In the genomic region with DNA sequence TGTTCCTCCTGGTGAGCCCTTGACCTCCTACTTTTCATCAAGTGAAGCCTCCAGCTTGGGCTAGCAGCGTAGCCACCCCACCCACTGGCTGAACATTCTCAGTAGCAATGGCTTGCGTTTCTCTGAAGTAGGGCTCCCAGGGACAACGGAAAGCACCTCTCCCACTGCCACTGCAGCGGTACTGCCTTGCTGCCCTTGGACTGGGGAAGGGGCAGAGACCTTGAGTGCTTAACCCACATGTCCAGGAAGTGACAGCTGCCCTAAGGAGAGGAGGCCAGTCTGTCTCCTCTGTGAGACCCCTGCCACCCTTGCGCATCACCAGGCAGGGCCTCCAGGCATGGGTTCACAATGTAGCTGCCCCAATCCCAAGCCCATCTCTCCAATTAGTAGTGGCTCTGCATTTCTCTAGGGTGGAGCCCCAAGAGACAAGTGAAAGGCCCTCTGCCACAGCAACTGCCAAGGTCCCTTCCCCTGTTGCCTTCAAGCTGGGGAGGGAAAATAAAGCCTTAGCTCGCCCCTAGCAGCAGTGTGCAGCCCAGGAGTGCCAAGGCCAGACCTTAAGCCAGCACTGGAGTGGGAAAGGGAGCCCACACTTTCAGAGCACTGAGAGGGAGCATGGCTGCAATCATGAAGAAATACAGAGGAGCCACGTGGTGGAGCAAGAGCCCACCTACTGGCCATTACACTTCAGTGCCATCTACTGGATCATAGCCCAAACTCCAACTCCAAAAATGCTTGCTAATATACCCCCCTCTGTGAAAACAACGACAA, we compare ENCODE assay signal across 8 cellular contexts.
DNase-seq lines count a peak whose midpoint lies in the region; ATAC-seq lines count a peak whose summit lies in the region.

No MANE protein-coding gene starts in this region.

- H3K27ac Mint-ChIP-seq in activated CD4-positive, alpha-beta T cell treated with anti-CD3 and anti-CD28 coated beads, Interleukin-2, amount 10 ng/mL, durations not matched to agents 7 days and 5 days: no peak overlapping the region

- H3K27ac ChIP-seq in caudate nucleus (ENCODE audit: low read depth, low read length): no peak overlapping the region

- peak; percentile 67 for ATAC-seq in GM18873 (IDR thresholded peaks at IDR 0.05; ENCODE audit: low FRiP score, unreplicated experiment)

- H3K4me3 Mint-ChIP-seq in activated CD4-positive, alpha-beta T cell treated with anti-CD3 and anti-CD28 coated beads, Interleukin-2, amount 10 ng/mL, durations not matched to agents 7 days and 5 days: no peak overlapping the region

- POLR2A ChIA-PET in activated CD4-positive, alpha-beta T cell treated with anti-CD3 and anti-CD28 coated beads, Interleukin-2, amount 10 ng/mL, durations not matched to agents 7 days and 5 days (lab: Charles Lee): no interaction called here

- no peaks in the 10 kb centered on the region for H3K27me3 Mint-ChIP-seq in activated CD4-positive, alpha-beta T cell treated with anti-CD3 and anti-CD28 coated beads, Interleukin-2, amount 10 ng/mL, durations not matched to agents 7 days and 5 days

- H3K36me3 Mint-ChIP-seq in activated CD4-positive, alpha-beta T cell treated with anti-CD3 and anti-CD28 coated beads, Interleukin-2, amount 10 ng/mL, durations not matched to agents 7 days and 5 days (ENCODE audit: low read depth): no peaks in the 10 kb centered on the region

- CTCF ChIA-PET in activated CD4-positive, alpha-beta T cell treated with anti-CD3 and anti-CD28 coated beads, Interleukin-2, amount 10 ng/mL, durations not matched to agents 7 days and 5 days (lab: Charles Lee): no interaction called here

- peaks cover 15% of the 10 kb centered on the region for H3K9me3 Mint-ChIP-seq in activated CD4-positive, alpha-beta T cell treated with anti-CD3 and anti-CD28 coated beads, Interleukin-2, amount 10 ng/mL, durations not matched to agents 7 days and 5 days

- no peaks in the 10 kb centered on the region for H3K4me1 Mint-ChIP-seq in activated CD4-positive, alpha-beta T cell treated with anti-CD3 and anti-CD28 coated beads, Interleukin-2, amount 10 ng/mL, durations not matched to agents 7 days and 5 days

- DNase-seq in A172 (ENCODE audit: low spot score) (peak; percentile 26), HS-5 (ENCODE audit: low read depth) (peak; percentile 11), SW480 (ENCODE audit: low spot score) (peak; percentile 18), lung microvascular endothelial cell (ENCODE audit: low read depth in 2 of 2) (peak; percentile 5 to 47), caudate nucleus (lab: John Stamatoyannopoulos, UW) (no peak)
- no peak for DNase-seq in activated CD4-positive, alpha-beta T cell treated with anti-CD3 and anti-CD28 coated beads, Interleukin-2, amount 10 ng/mL, durations not matched to agents 7 days and 5 days
- DNase-seq in activated CD4-positive, alpha-beta T cell treated with anti-CD3 and anti-CD28 coated beads, Interleukin-2, amount 50 U/mL, for 1 hour: no peak

Comparison
In these comparisons a context has a peak if more than half of its experiments do, and no peak if none do; other contexts are left out.
1. DNase-seq: peak in A172 (single experiment), HS-5 (single experiment), SW480 (single experiment) and lung microvascular endothelial cell (2 of 2); none in activated CD4-positive, alpha-beta T cell treated with anti-CD3 and anti-CD28 coated beads, Interleukin-2, amount 10 ng/mL, durations not matched to agents 7 days and 5 days (single experiment), caudate nucleus (0 of 61) and activated CD4-positive, alpha-beta T cell treated with anti-CD3 and anti-CD28 coated beads, Interleukin-2, amount 50 U/mL, for 1 hour (single experiment).